ENCODE assay signal across 6 cellular contexts in genomic region chr1:208564466-208564865, GRCh38.
"Had no signal": no experiment of that assay in that cellular context is flagged by ENCODE, and none has a peak within 500 bp of the region (broad histone marks: within the 10 kb centered on the region; RNA-seq: fewer than 3 reads in every experiment).

No MANE protein-coding gene starts in this region.

- H3K4me2 ChIP-seq: GM23338 had no signal

- H3K27ac Mint-ChIP-seq: GM23338, H9, IgD-negative memory B cell had no signal

- H3K4me3 ChIP-seq: GM23338 had no signal

- H3K9me3 Mint-ChIP-seq: GM23338 had no signal

- H3K4me1 Mint-ChIP-seq: GM23338, IgD-negative memory B cell had no signal

- H3K4me3 Mint-ChIP-seq: GM23338, H9, IgD-negative memory B cell had no signal

- ATAC-seq: GM23338, HepG2 had no signal

- H2AFZ ChIP-seq: GM23338 had no signal

- H3K36me3 Mint-ChIP-seq: IgD-negative memory B cell had no signal

- H3K27ac ChIP-seq: HL-60 had no signal

- DNase-seq: H9, HCEC 1CT had no signal
